In the genomic region with DNA sequence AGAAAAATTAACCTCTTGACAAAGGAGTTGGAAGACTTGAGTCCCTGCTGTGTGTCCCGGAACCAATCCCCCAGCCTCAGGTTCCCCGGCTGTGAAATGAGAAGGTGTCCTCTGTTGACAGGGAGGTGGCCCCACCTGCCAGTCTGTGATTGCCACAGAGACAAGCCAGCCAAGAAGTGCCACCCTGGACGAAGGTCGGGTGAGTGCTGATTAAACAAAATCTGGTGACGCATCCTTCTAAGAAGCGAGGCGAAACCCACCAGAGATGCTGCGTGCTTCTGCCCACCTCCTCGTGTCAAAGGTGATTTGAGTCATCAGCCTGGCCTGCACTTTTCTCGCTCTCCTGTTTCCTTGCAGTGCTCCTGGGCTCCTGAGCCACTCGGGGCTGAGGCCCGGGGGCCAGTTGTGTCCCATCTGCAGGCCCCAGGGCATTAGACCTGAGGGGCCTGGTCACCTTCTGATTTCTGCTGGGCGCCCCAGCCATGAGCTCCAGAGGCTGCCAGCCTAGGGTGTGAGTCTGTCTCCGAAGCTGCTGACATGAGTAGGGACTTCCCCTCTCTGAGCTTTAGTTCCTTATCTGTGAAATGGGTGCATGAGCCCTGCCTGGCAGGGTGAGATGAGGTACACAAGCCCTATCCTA, we compare ENCODE assay signal across 8 cellular contexts. TPM values are rescaled to one million over a fixed set of nuclear protein-coding genes. Genes with fewer than 3 reads are reported as not detected.
DNase-seq lines count a peak whose midpoint lies in the region; ATAC-seq and TF ChIP-seq lines count a peak whose summit lies in the region.

No MANE protein-coding gene starts in this region.

- H3K9me3 ChIP-seq in GM23248 (ENCODE audit: low read depth), result no peaks in the 10 kb centered on the region
- H3K9me3 ChIP-seq in PC-9 (ENCODE audit: insufficient read depth, low read depth), result no peaks in the 10 kb centered on the region
- no peaks in the 10 kb centered on the region for H3K9me3 ChIP-seq in naive thymus-derived CD4-positive, alpha-beta T cell (ENCODE audit: control insufficient read depth in 2 of 3, low read length in 3 of 3)
- H3K9me3 ChIP-seq in thymus (ENCODE audit: control insufficient read depth), result no peaks in the 10 kb centered on the region

- H3K4me1 ChIP-seq in GM23248 (ENCODE audit: insufficient read depth) (peaks cover 30% of the 10 kb centered on the region), PC-9 (replicated peaks; ENCODE audit: insufficient read depth) (no peaks in the 10 kb centered on the region), thymus (ENCODE audit: control insufficient read depth, insufficient read depth, low read length) (no peaks in the 10 kb centered on the region)
- H3K4me1 ChIP-seq in naive thymus-derived CD4-positive, alpha-beta T cell (ENCODE audit: control insufficient read depth in 2 of 2, insufficient read depth in 2 of 2, low read length in 2 of 2), result peaks cover 0 to 28% of the 10 kb centered on the region in 2 donors

- H2AFZ ChIP-seq in GM23248 (no peak overlapping the region), PC-9 (no peak overlapping the region)

- intact Hi-C loops in PC-9 (cut with micrococcal nuclease; ENCODE audit: unreplicated experiment), result loop anchor here (1.0 kb wide), 1 partner anchor 27 kb away; no protein-coding TSS in a partner anchor
- intact Hi-C loops in naive thymus-derived CD4-positive, alpha-beta T cell (cut with micrococcal nuclease), result no loop called here

- ATAC-seq in naive thymus-derived CD4-positive, alpha-beta T cell, result peak; percentile 49

- peak; percentile 66 for DNase-seq in GM10266 (ENCODE audit: extremely low spot score)
- peak; percentile 88 for DNase-seq in GM23248
- DNase-seq in PC-9, result peak; percentile 75 to 78
- peak; percentile 90 for DNase-seq in astrocyte of the hippocampus (ENCODE audit: low read depth, low spot score)
- DNase-seq in naive thymus-derived CD4-positive, alpha-beta T cell, result peak in 1 of 9 donors; percentile 33
- no peak for DNase-seq in NCI-H2227 treated with DMSO at 0.1 percent for 48 hours (lab: John Stamatoyannopoulos, UW)
- DNase-seq in nucleus accumbens (lab: John Stamatoyannopoulos, UW), result no peak

- H3K9me3 Mint-ChIP-seq in naive thymus-derived CD4-positive, alpha-beta T cell, result no peaks in the 10 kb centered on the region

- peak overlapping the region in 4 of 10 donors; percentile 13 to 76 (median 56) for H3K4me3 Mint-ChIP-seq in naive thymus-derived CD4-positive, alpha-beta T cell

- CTCF ChIA-PET in PC-9 (lab: Charles Lee), result interaction anchor here (0.7 kb wide), 2 partner anchors 154 to 242 kb away, joined by 3 to 5 read pairs; no protein-coding TSS in a partner anchor
- CTCF ChIA-PET in naive thymus-derived CD4-positive, alpha-beta T cell (lab: Charles Lee), result no interaction called here

- H3K27me3 ChIP-seq in GM23248 (replicated peaks; ENCODE audit: insufficient read depth) (no peaks in the 10 kb centered on the region), PC-9 (ENCODE audit: insufficient read depth, low read depth) (no peaks in the 10 kb centered on the region), thymus (ENCODE audit: control insufficient read depth, insufficient read depth) (no peaks in the 10 kb centered on the region)
- no peaks in the 10 kb centered on the region for H3K27me3 ChIP-seq in naive thymus-derived CD4-positive, alpha-beta T cell (ENCODE audit: control insufficient read depth in 2 of 2, insufficient read depth in 2 of 2, low read length in 2 of 2)

- H3K36me3 Mint-ChIP-seq in naive thymus-derived CD4-positive, alpha-beta T cell, result no peaks in the 10 kb centered on the region

- POLR2A ChIA-PET in PC-9 (lab: Charles Lee; ENCODE audit: unreplicated experiment), result interaction anchor here (0.6 kb wide), 1 partner anchor 27 kb away, joined by 4 read pairs; no protein-coding TSS in a partner anchor
- POLR2A ChIA-PET in naive thymus-derived CD4-positive, alpha-beta T cell (lab: Charles Lee), result no interaction called here

- no peaks in the 10 kb centered on the region for H3K36me3 ChIP-seq in GM23248 (ENCODE audit: low read depth)
- no peaks in the 10 kb centered on the region for H3K36me3 ChIP-seq in PC-9 (ENCODE audit: low read depth)
- H3K36me3 ChIP-seq in naive thymus-derived CD4-positive, alpha-beta T cell (ENCODE audit: control insufficient read depth in 2 of 3, insufficient read depth in 3 of 3, low read length in 3 of 3), result no peaks in the 10 kb centered on the region
- H3K36me3 ChIP-seq in thymus (ENCODE audit: control insufficient read depth, insufficient read depth), result no peaks in the 10 kb centered on the region

- H4K20me1 ChIP-seq in GM23248 (ENCODE audit: insufficient read depth) (no peaks in the 10 kb centered on the region), PC-9 (ENCODE audit: insufficient read depth) (no peaks in the 10 kb centered on the region)

- H3K27ac Mint-ChIP-seq in naive thymus-derived CD4-positive, alpha-beta T cell, result peak overlapping the region in 1 of 9 donors; percentile 73

- BruUV-seq in PC-9 (replicated peaks; lab: Mats Ljungman, UMichigan), result no TSS peak

- TF ChIP-seq CTCF in GM10266 (IDR thresholded peaks at IDR 0.05; ENCODE audit: control insufficient read depth, insufficient read depth, low read depth, missing control alignments) (no peak), PC-9 (conservative IDR thresholded peaks at IDR 0.05) (no peak)

- in situ Hi-C loops in GM23248 (cut with MboI), result no loop called here

- H3K4me1 Mint-ChIP-seq in naive thymus-derived CD4-positive, alpha-beta T cell, result peaks cover 0 to 25% (median 9%) of the 10 kb centered on the region in 7 donors

- peak overlapping the region; percentile 76 for H3K9ac ChIP-seq in GM23248

- H3K9me2 ChIP-seq in GM23248 (ENCODE audit: insufficient read depth) (no peaks in the 10 kb centered on the region), PC-9 (ENCODE audit: insufficient read depth) (no peaks in the 10 kb centered on the region)

- H3K79me2 ChIP-seq in GM23248 (ENCODE audit: insufficient read depth), result peaks cover 100% of the 10 kb centered on the region
- no peaks in the 10 kb centered on the region for H3K79me2 ChIP-seq in PC-9 (ENCODE audit: low read depth)

- WGBS in GM23248 (ENCODE audit: low coverage in 1 of 2, low lambda C conversion rate in 2 of 2, missing lambda C conversion rate in 2 of 2), 2 experiments, result 58 to 68% methylated on average over 14 of the region's 14 CpGs
- 55% methylated on average over 14 of the region's 14 CpGs for WGBS in thymus

- no peak overlapping the region; the same call in 1 of the 2 replicates for H3K4me3 ChIP-seq in GM23248
- no peak overlapping the region for H3K4me3 ChIP-seq in PC-9
- no peak overlapping the region for H3K4me3 ChIP-seq in naive thymus-derived CD4-positive, alpha-beta T cell (ENCODE audit: low read length)
- no peak overlapping the region for H3K4me3 ChIP-seq in thymus (ENCODE audit: low read length)

- H3K4me2 ChIP-seq in GM23248 (ENCODE audit: unreplicated experiment), result peak overlapping the region; percentile 69
- no peak overlapping the region for H3K4me2 ChIP-seq in PC-9

- H3F3A ChIP-seq in GM23248 (ENCODE audit: insufficient read depth) (peaks cover 38% of the 10 kb centered on the region), PC-9 (ENCODE audit: insufficient read depth, low read depth) (0 out of 2 replicates have a peak, but pooled peaks cover 5% of the 10 kb centered on the region)

- peaks cover 0 to 7% (median 0%) of the 10 kb centered on the region in 5 donors for H3K27me3 Mint-ChIP-seq in naive thymus-derived CD4-positive, alpha-beta T cell

- H3K27ac ChIP-seq in GM23248 (peak overlapping the region; percentile 94), PC-9 (0 out of 2 replicates have a peak overlapping the region, but pooled peaks have one; percentile 37), thymus (ENCODE audit: low read depth) (peak overlapping the region; percentile 52)
- no peak overlapping the region for H3K27ac ChIP-seq in naive thymus-derived CD4-positive, alpha-beta T cell (ENCODE audit: low read depth, low read length)

RNA-seq across cellular contexts. Expression of gene NEK6, which starts 28.7 kb away (rescaled TPM):
- 33.0 and 43.7 TPM in 2 replicates for total RNA-seq in GM23248 (2014; rRNA removed; shearing (Covaris generic))
- 69.6 and 69.7 TPM in 2 replicates for polyA plus RNA-seq in GM23248 (2016; fragmentation: Nextera tagmentation; extraction: Ambion mirVana)
- 48.1 and 57.9 TPM in 2 replicates for total RNA-seq in PC-9 (2021)
- 10 to 100 TPM in 1 of 5 experiments, 1 to 10 TPM in 4; 1.9 to 32.8 (median 2.8) TPM for total RNA-seq in naive thymus-derived CD4-positive, alpha-beta T cell
- polyA plus RNA-seq in naive thymus-derived CD4-positive, alpha-beta T cell, result under 1 TPM; 0.43 to 0.54 TPM
- polyA plus RNA-seq in thymus, result 8.3 TPM

Comparison
In these comparisons a context has a peak if more than half of its experiments do, and no peak if none do; other contexts are left out.
1. DNase-seq: peak in GM10266 (single experiment), GM23248 (single experiment), PC-9 (2 of 2) and astrocyte of the hippocampus (single experiment); none in NCI-H2227 treated with DMSO at 0.1 percent for 48 hours (single experiment) and nucleus accumbens (0 of 56).